11 cellular contexts compared by ENCODE assay signal in genomic region chr3:61009025-61009424, GRCh38.
DNase-seq lines count a peak whose midpoint lies in the region; ATAC-seq and TF ChIP-seq lines count a peak whose summit lies in the region.
"Had no signal": no experiment of that assay in that cellular context is flagged by ENCODE, and none has a peak within 500 bp of the region (broad histone marks: within the 10 kb centered on the region; RNA-seq: fewer than 3 reads in every experiment).

No MANE protein-coding gene starts in this region.

- ATAC-seq in HG03025 (IDR thresholded peaks at IDR 0.05; ENCODE audit: low FRiP score, unreplicated experiment), result peak; percentile 70
- ATAC-seq in left cardiac atrium, result peak; percentile 59 to 69
- ATAC-seq in sciatic nerve, result peak; percentile 84
- ATAC-seq: activated CD8-positive, alpha-beta T cell treated with anti-CD3 and anti-CD28 coated beads, Interleukin-2, amount 10 ng/mL, durations not matched to agents 7 days and 5 days had no signal

- peak overlapping the region; percentile 5; the same call in 1 of the 2 replicates for H3K4me3 ChIP-seq in OCI-LY3 (ENCODE audit: low read length)

- peak overlapping the region; percentile 61 for H2AFZ ChIP-seq in OCI-LY3 (ENCODE audit: low read depth, low read length)

- H4K20me1 ChIP-seq in OCI-LY3 (ENCODE audit: insufficient read depth, low read length), result no peaks in the 10 kb centered on the region

- TF ChIP-seq CTCF in OCI-LY3 (IDR thresholded peaks at IDR 0.05; ENCODE audit: low read depth, low read length), result no peak

- H3K27me3 ChIP-seq in OCI-LY3 (ENCODE audit: low read depth, low read length), result no peaks in the 10 kb centered on the region

- H3K9ac ChIP-seq in OCI-LY3 (ENCODE audit: low read length), result no peak overlapping the region

- peak overlapping the region; percentile 41 for H3K4me2 ChIP-seq in OCI-LY3 (ENCODE audit: low read length)

- H3K79me2 ChIP-seq in OCI-LY3 (ENCODE audit: low read length), result no peaks in the 10 kb centered on the region

- H3K36me3 ChIP-seq in OCI-LY3 (replicated peaks; ENCODE audit: low read depth, low read length), result no peaks in the 10 kb centered on the region

- intact Hi-C loops in left cardiac atrium (cut with DNase I), result no loop called here
- intact Hi-C loops in sciatic nerve (cut with DNase I), result no loop called here

- H3K9me3 ChIP-seq in OCI-LY3 (ENCODE audit: insufficient read depth, low read length), result no peaks in the 10 kb centered on the region

- H3K4me1 ChIP-seq in OCI-LY3 (ENCODE audit: low read length), result peaks cover 22% of the 10 kb centered on the region

- DNase-seq in left cardiac atrium (no peak), sciatic nerve (ENCODE audit: low spot score) (no peak), putamen (ENCODE audit: low spot score) (no peak), dedifferentiated amniotic fluid mesenchymal stem cell (ENCODE audit: extremely low spot score) (no peak), mucosa of gallbladder (ENCODE audit: low spot score) (no peak)
- DNase-seq: activated CD8-positive, alpha-beta T cell treated with anti-CD3 and anti-CD28 coated beads, Interleukin-2, amount 10 ng/mL, durations not matched to agents 7 days and 5 days; activated naive CD4-positive, alpha-beta T cell treated with anti-CD3 and anti-CD28 coated beads for 36 hours; central memory CD4-positive, alpha-beta T cell; NCI-H1930 had no signal

- H3K27ac ChIP-seq in OCI-LY3 (ENCODE audit: low read length), result peak overlapping the region; percentile 5; the same call in 1 of the 2 replicates
